Comparison of ENCODE assay signal across 7 cellular contexts in genomic region chr14:81067156-81067555, GRCh38.
"Had no signal": no experiment of that assay in that cellular context is flagged by ENCODE, and none has a peak within 500 bp of the region (broad histone marks: within the 10 kb centered on the region; RNA-seq: fewer than 3 reads in every experiment).

No MANE protein-coding gene starts in this region.

- DNase-seq: GM23248, H9, HCEC 1CT, Karpas-422, KBM-7 had no signal

- H3K4me2 ChIP-seq: KMS-11 had no signal

- H2AFZ ChIP-seq: GM23248 had no signal

- H3K27me3 Mint-ChIP-seq: IgD-negative memory B cell had no signal

- H3K4me3 Mint-ChIP-seq: H9, IgD-negative memory B cell had no signal

- H3K4me1 Mint-ChIP-seq: H9, IgD-negative memory B cell had no signal

- H3K4me3 ChIP-seq: GM23248 had no signal

- H3K27ac Mint-ChIP-seq: H9, IgD-negative memory B cell had no signal

- H3K27ac ChIP-seq: GM23248, KMS-11 had no signal
